ENCODE assay signal across 1 cellular context in the genomic region with DNA sequence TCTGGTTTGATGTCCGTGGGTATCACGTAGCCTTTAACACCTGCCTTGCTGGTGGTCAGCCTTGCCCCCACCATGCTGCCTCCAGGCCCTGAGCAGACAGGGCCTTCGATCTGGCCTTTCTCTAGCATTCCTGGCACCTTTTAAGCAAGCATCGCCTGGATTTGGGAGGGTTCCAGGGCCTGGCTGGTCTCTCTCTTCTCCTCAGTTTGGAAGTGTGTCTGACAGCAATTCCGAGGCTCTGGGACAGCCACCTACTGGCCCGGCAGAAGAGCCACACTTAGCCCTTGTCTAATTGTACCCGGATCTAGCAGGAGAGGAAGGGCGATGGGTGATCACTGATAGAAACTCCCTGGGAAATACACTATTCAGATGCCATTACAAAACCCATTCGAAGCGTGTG.
TF ChIP-seq lines count a peak whose summit lies in the region.

No MANE protein-coding gene starts in this region.

TF ChIP-seq in K562, 482 proteins besides CTCF, POLR2A, EP300 and RAD21 (continued from another document):
- TF ChIP-seq, protein P1, sequence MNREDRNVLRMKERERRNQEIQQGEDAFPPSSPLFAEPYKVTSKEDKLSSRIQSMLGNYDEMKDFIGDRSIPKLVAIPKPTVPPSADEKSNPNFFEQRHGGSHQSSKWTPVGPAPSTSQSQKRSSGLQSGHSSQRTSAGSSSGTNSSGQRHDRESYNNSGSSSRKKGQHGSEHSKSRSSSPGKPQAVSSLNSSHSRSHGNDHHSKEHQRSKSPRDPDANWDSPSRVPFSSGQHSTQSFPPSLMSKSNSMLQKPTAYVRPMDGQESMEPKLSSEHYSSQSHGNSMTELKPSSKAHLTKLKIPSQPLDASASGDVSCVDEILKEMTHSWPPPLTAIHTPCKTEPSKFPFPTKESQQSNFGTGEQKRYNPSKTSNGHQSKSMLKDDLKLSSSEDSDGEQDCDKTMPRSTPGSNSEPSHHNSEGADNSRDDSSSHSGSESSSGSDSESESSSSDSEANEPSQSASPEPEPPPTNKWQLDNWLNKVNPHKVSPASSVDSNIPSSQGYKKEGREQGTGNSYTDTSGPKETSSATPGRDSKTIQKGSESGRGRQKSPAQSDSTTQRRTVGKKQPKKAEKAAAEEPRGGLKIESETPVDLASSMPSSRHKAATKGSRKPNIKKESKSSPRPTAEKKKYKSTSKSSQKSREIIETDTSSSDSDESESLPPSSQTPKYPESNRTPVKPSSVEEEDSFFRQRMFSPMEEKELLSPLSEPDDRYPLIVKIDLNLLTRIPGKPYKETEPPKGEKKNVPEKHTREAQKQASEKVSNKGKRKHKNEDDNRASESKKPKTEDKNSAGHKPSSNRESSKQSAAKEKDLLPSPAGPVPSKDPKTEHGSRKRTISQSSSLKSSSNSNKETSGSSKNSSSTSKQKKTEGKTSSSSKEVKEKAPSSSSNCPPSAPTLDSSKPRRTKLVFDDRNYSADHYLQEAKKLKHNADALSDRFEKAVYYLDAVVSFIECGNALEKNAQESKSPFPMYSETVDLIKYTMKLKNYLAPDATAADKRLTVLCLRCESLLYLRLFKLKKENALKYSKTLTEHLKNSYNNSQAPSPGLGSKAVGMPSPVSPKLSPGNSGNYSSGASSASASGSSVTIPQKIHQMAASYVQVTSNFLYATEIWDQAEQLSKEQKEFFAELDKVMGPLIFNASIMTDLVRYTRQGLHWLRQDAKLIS (CRISPR knock-in tag; IDR thresholded peaks at IDR 0.05): no peak
- TF ChIP-seq POLR2AphosphoS2 (IDR thresholded peaks at IDR 0.05; ENCODE audit: low read length) (no peak), KHSRP (IDR thresholded peaks at IDR 0.05) (no peak), NFXL1 (CRISPR knock-in tag; IDR thresholded peaks at IDR 0.05) (no peak), ARHGAP35 (IDR thresholded peaks at IDR 0.05; ENCODE audit: partially characterized antibody) (no peak), ETV5 (CRISPR knock-in tag; IDR thresholded peaks at IDR 0.05; ENCODE audit: low read depth) (no peak), ZNF134 (CRISPR knock-in tag; conservative IDR thresholded peaks at IDR 0.05) (no peak), ATF7 (IDR thresholded peaks at IDR 0.05) (no peak), ZNF644 (tag; IDR thresholded peaks at IDR 0.05; ENCODE audit: low read depth) (no peak), POLR2H (tag; IDR thresholded peaks at IDR 0.05; ENCODE audit: low read depth) (no peak), RHOXF2B (CRISPR knock-in tag; conservative IDR thresholded peaks at IDR 0.05) (no peak), CBX2 (IDR thresholded peaks at IDR 0.05; ENCODE audit: insufficient read depth, low read length, poor library complexity, severe bottlenecking) (no peak), POLR3A (IDR thresholded peaks at IDR 0.05; ENCODE audit: borderline replicate concordance, extremely low read depth, insufficient read depth, insufficient read length) (no peak)
- TF ChIP-seq, protein P2, sequence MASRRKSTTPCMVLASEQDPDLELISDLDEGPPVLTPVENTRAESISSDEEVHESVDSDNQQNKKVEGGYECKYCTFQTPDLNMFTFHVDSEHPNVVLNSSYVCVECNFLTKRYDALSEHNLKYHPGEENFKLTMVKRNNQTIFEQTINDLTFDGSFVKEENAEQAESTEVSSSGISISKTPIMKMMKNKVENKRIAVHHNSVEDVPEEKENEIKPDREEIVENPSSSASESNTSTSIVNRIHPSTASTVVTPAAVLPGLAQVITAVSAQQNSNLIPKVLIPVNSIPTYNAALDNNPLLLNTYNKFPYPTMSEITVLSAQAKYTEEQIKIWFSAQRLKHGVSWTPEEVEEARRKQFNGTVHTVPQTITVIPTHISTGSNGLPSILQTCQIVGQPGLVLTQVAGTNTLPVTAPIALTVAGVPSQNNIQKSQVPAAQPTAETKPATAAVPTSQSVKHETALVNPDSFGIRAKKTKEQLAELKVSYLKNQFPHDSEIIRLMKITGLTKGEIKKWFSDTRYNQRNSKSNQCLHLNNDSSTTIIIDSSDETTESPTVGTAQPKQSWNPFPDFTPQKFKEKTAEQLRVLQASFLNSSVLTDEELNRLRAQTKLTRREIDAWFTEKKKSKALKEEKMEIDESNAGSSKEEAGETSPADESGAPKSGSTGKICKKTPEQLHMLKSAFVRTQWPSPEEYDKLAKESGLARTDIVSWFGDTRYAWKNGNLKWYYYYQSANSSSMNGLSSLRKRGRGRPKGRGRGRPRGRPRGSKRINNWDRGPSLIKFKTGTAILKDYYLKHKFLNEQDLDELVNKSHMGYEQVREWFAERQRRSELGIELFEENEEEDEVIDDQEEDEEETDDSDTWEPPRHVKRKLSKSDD (conservative IDR thresholded peaks at IDR 0.05; ENCODE audit: low read length): no peak
- TF ChIP-seq, protein P3, sequence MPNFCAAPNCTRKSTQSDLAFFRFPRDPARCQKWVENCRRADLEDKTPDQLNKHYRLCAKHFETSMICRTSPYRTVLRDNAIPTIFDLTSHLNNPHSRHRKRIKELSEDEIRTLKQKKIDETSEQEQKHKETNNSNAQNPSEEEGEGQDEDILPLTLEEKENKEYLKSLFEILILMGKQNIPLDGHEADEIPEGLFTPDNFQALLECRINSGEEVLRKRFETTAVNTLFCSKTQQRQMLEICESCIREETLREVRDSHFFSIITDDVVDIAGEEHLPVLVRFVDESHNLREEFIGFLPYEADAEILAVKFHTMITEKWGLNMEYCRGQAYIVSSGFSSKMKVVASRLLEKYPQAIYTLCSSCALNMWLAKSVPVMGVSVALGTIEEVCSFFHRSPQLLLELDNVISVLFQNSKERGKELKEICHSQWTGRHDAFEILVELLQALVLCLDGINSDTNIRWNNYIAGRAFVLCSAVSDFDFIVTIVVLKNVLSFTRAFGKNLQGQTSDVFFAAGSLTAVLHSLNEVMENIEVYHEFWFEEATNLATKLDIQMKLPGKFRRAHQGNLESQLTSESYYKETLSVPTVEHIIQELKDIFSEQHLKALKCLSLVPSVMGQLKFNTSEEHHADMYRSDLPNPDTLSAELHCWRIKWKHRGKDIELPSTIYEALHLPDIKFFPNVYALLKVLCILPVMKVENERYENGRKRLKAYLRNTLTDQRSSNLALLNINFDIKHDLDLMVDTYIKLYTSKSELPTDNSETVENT (CRISPR knock-in tag; IDR thresholded peaks at IDR 0.05): no peak
- TF ChIP-seq, protein P4, sequence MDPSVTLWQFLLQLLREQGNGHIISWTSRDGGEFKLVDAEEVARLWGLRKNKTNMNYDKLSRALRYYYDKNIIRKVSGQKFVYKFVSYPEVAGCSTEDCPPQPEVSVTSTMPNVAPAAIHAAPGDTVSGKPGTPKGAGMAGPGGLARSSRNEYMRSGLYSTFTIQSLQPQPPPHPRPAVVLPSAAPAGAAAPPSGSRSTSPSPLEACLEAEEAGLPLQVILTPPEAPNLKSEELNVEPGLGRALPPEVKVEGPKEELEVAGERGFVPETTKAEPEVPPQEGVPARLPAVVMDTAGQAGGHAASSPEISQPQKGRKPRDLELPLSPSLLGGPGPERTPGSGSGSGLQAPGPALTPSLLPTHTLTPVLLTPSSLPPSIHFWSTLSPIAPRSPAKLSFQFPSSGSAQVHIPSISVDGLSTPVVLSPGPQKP (CRISPR knock-in tag; IDR thresholded peaks at IDR 0.05): no peak
